8 cellular contexts compared by ENCODE assay signal in genomic region chrX:153764786-153765137, GRCh38. TPM values are rescaled to one million over a fixed set of nuclear protein-coding genes. Genes with fewer than 3 reads are reported as not detected.
DNase-seq lines count a peak whose midpoint lies in the region; ATAC-seq, FAIRE-seq and TF ChIP-seq lines count a peak whose summit lies in the region.
"Had no signal": no experiment of that assay in that cellular context is flagged by ENCODE, and none has a peak within 500 bp of the region (broad histone marks: within the 10 kb centered on the region; RNA-seq: fewer than 3 reads in every experiment).

No MANE protein-coding gene starts in this region.

- H3K4me1 Mint-ChIP-seq in MCF 10A (ENCODE audit: insufficient read depth, unreplicated experiment): peaks cover 6% of the 10 kb centered on the region

- no TSS peak for BruUV-seq in MCF 10A (replicated peaks; lab: Mats Ljungman, UMichigan)

- H3K36me3 ChIP-seq in pancreas: no peaks in the 10 kb centered on the region

- ATAC-seq in pancreas: peak; percentile 4 to 28 (median 9)
- no peak for ATAC-seq in GM21390 (IDR thresholded peaks at IDR 0.05; ENCODE audit: unreplicated experiment)

- H3K36me3 Mint-ChIP-seq in MCF 10A (ENCODE audit: insufficient read depth, unreplicated experiment): no peaks in the 10 kb centered on the region
- H3K36me3 Mint-ChIP-seq: stimulated activated naive B cell treated with anti-CD40 and anti-IgM and Interleukin-4, amounts not matched to agents 10 μg/mL and 1 μg/mL and 100 μg/mL, for 72 hours had no signal

- peaks cover 0 to 3% (median 0%) of the 10 kb centered on the region in 4 donors for H3K27me3 ChIP-seq in pancreas

- intact Hi-C loops in MCF 10A (cut with micrococcal nuclease) (loop anchor here (1.0 to 5.0 kb wide), 3 partner anchors 182 to 768 kb away; no protein-coding TSS in a partner anchor), pancreas (cut with DNase I) (loop anchor here in 2 of 3 donors (5.0 to 10.0 kb wide), 2 partner anchors 188 to 190 kb away; no protein-coding TSS in a partner anchor)

- TF ChIP-seq CTCF in MCF 10A (IDR thresholded peaks at IDR 0.05; ENCODE audit: unreplicated experiment) (no peak), pancreas (IDR thresholded peaks at IDR 0.05) (no peak)

- peak overlapping the region in 3 of 4 donors; percentile 12 to 53 (median 34) for H3K27ac ChIP-seq in pancreas

- DNase-seq in G401 (ENCODE audit: low spot score) (peak; percentile 19), MCF 10A (ENCODE audit: unreplicated experiment) (no peak), pancreas (peak in 3 of 6 donors; percentile 13 to 71 (median 25)), NCI-H1436 treated with DMSO at 0.1 percent for 48 hours (lab: John Stamatoyannopoulos, UW) (no peak), NCI-H526 treated with DMSO at 0.1 percent for 48 hours (lab: John Stamatoyannopoulos, UW) (no peak)
- DNase-seq: DMS79; stimulated activated naive B cell treated with anti-CD40 and anti-IgM and Interleukin-4, amounts not matched to agents 10 μg/mL and 1 μg/mL and 100 μg/mL, for 72 hours had no signal

- CTCF ChIA-PET in MCF 10A (lab: Yijun Ruan, JAX): interaction anchor here (0.6 to 6.6 kb wide), 6 partner anchors 11 to 207 kb away, joined by 3 to 51 read pairs (median 4); partner anchors contain the start of gene HCFC1

- H3K4me3 ChIP-seq in pancreas: peak overlapping the region in 1 of 4 donors; percentile 8

- H3K4me3 Mint-ChIP-seq in MCF 10A (ENCODE audit: unreplicated experiment): peak overlapping the region; percentile 81

- 63 to 66% methylated on average over 6 to 7 of the region's 7 CpGs for WGBS in pancreas, 2 donors

- no peaks in the 10 kb centered on the region for H3K4me1 ChIP-seq in pancreas

- no peaks in the 10 kb centered on the region for H3K27me3 Mint-ChIP-seq in MCF 10A (ENCODE audit: insufficient read depth, unreplicated experiment)

- H3K9me3 ChIP-seq in pancreas: no peaks in the 10 kb centered on the region

- no peak for FAIRE-seq in pancreas (lab: Jason Lieb, UNC)

- H3K9me3 Mint-ChIP-seq in MCF 10A (ENCODE audit: unreplicated experiment): no peaks in the 10 kb centered on the region
- H3K9me3 Mint-ChIP-seq: stimulated activated naive B cell treated with anti-CD40 and anti-IgM and Interleukin-4, amounts not matched to agents 10 μg/mL and 1 μg/mL and 100 μg/mL, for 72 hours had no signal

- in situ Hi-C loops in G401 (cut with HindIII; ENCODE audit: low sequenced_read_pairs): no loop called here

- POLR2A ChIA-PET in MCF 10A (lab: Yijun Ruan, JAX): interaction anchor here (1.2 kb wide), 1 partner anchor 182 kb away, joined by 3 read pairs; no protein-coding TSS in a partner anchor

- no peak overlapping the region for H3K27ac Mint-ChIP-seq in MCF 10A (ENCODE audit: low read depth, unreplicated experiment)

RNA-seq across cellular contexts. Expression of gene PLXNB3, which starts 0.7 kb away (rescaled TPM):
- total RNA-seq in G401 (2014; rRNA removed; shearing (Covaris generic)): 1.5 TPM in 1 of 2 replicates, not detected in the other
- total RNA-seq in MCF 10A (2022) (7.2 and 13.5 TPM in 2 replicates), pancreas (1 to 10 TPM; 4.0 to 9.0 (median 5.2) TPM)
- 10 to 100 TPM; 22.9 to 28.6 TPM for polyA plus RNA-seq in pancreas

RNA-seq across cellular contexts. Expression of gene SRPK3, which starts 16.1 kb away (rescaled TPM):
- 0.06 TPM in 1 of 2 replicates, not detected in the other for total RNA-seq in G401 (2014; rRNA removed; shearing (Covaris generic))
- not detected in 2 replicates for total RNA-seq in MCF 10A (2022)
- under 1 TPM in 5 of 6 donors, not detected in 1; 0.12 to 0.38 (median 0.20) TPM for total RNA-seq in pancreas
- polyA plus RNA-seq in pancreas: 1 to 10 TPM; 1.0 to 1.5 TPM

RNA-seq across cellular contexts. Expression of gene IDH3G, which starts 29.4 kb away (rescaled TPM):
- total RNA-seq in G401 (2014; rRNA removed; shearing (Covaris generic)): 55.7 and 71.2 TPM in 2 replicates
- 56.5 and 65.4 TPM in 2 replicates for total RNA-seq in MCF 10A (2022)
- 10 to 100 TPM; 15.8 to 29.9 (median 23.0) TPM for total RNA-seq in pancreas
- 10 to 100 TPM; 47.2 to 48.4 TPM for polyA plus RNA-seq in pancreas

RNA-seq across cellular contexts. Expression of gene SSR4, which starts 29.7 kb away (rescaled TPM):
- total RNA-seq in G401 (2014; rRNA removed; shearing (Covaris generic)): 142 and 157 TPM in 2 replicates
- total RNA-seq in MCF 10A (2022): 328 and 371 TPM in 2 replicates
- 100 to 1,000 TPM; 368 to 471 (median 392) TPM for total RNA-seq in pancreas
- polyA plus RNA-seq in pancreas: 100 to 1,000 TPM; 749 to 925 TPM

RNA-seq across cellular contexts. Expression of gene ABCD1, which starts 40.1 kb away (rescaled TPM):
- 5.3 and 6.8 TPM in 2 replicates for total RNA-seq in G401 (2014; rRNA removed; shearing (Covaris generic))
- 3.5 and 4.1 TPM in 2 replicates for total RNA-seq in MCF 10A (2022)
- total RNA-seq in pancreas: 10 to 100 TPM in 3 of 6 donors, 1 to 10 TPM in 3; 5.8 to 13.2 (median 9.8) TPM
- 10 to 100 TPM in 1 of 2 donors, 1 to 10 TPM in 1; 6.7 to 11.9 TPM for polyA plus RNA-seq in pancreas
